In genomic region chr3:133041524-133041829, GRCh38 we compare ENCODE assay signal across 1 cellular context.
TF ChIP-seq lines count a peak whose summit lies in the region.

No MANE protein-coding gene starts in this region.

TF ChIP-seq in HCT116, 20 proteins besides CTCF, POLR2A, EP300 and RAD21 (continued from another document):
- no peak for TF ChIP-seq MAX (IDR thresholded peaks at IDR 0.05)
- TF ChIP-seq SIN3A (IDR thresholded peaks at IDR 0.05; ENCODE audit: low read depth): no peak
- no peak for TF ChIP-seq CBX3 (IDR thresholded peaks at IDR 0.05; ENCODE audit: low read depth)
- no peak for TF ChIP-seq ZFX (IDR thresholded peaks at IDR 0.05)
- no peak for TF ChIP-seq EZH2phosphoT487 (IDR thresholded peaks at IDR 0.05; ENCODE audit: borderline replicate concordance)
- TF ChIP-seq ZNF274 (IDR thresholded peaks at IDR 0.05; ENCODE audit: low read depth, low read length): no peak
- no peak for TF ChIP-seq SRF (IDR thresholded peaks at IDR 0.05; ENCODE audit: low read depth)
- no peak for TF ChIP-seq YY1 (IDR thresholded peaks at IDR 0.05; ENCODE audit: extremely low read depth, insufficient replicate concordance, low read depth, low read length)
- TF ChIP-seq EGR1 (IDR thresholded peaks at IDR 0.05; ENCODE audit: low read depth): no peak
- TF ChIP-seq ZBTB33 (IDR thresholded peaks at IDR 0.05; ENCODE audit: extremely low read depth, insufficient replicate concordance, low read length): no peak
- no peak for TF ChIP-seq REST (IDR thresholded peaks at IDR 0.05; ENCODE audit: low read depth)
- TF ChIP-seq SP1 (IDR thresholded peaks at IDR 0.05; ENCODE audit: low read depth): no peak
- TF ChIP-seq POLR2AphosphoS5 (IDR thresholded peaks at IDR 0.05; ENCODE audit: low read depth, low read length): no peak
- no peak for TF ChIP-seq CEBPB (IDR thresholded peaks at IDR 0.05; ENCODE audit: low read depth)
- no peak for TF ChIP-seq TCF7L2 (IDR thresholded peaks at IDR 0.05; ENCODE audit: borderline replicate concordance, extremely low read depth, insufficient read depth, insufficient read length)
- no peak for TF ChIP-seq ATF3 (IDR thresholded peaks at IDR 0.05)
- TF ChIP-seq JUND (IDR thresholded peaks at IDR 0.05): no peak
